27 cellular contexts compared by ENCODE assay signal in genomic region chr5:1963941-1964451, GRCh38.
"Had no signal": no experiment of that assay in that cellular context is flagged by ENCODE, and none has a peak within 500 bp of the region (broad histone marks: within the 10 kb centered on the region; RNA-seq: fewer than 3 reads in every experiment).

No MANE protein-coding gene starts in this region.

- H3K27me3 Mint-ChIP-seq: activated CD8-positive, alpha-beta memory T cell treated with anti-CD3 and anti-CD28 coated beads, Interleukin-2, amount 10 ng/mL, durations not matched to agents 7 days and 5 days had no signal

- H3K36me3 ChIP-seq: brain microvascular endothelial cell had no signal

- ATAC-seq: activated CD8-positive, alpha-beta memory T cell treated with anti-CD3 and anti-CD28 coated beads, Interleukin-2, amount 10 ng/mL, durations not matched to agents 7 days and 5 days; activated CD8-positive, alpha-beta T cell treated with anti-CD3 and anti-CD28 coated beads, Interleukin-2, amount 10 ng/mL, durations not matched to agents 7 days and 5 days; activated T-cell treated with anti-CD3 and anti-CD28 coated beads, Interleukin-2, amount 50 U/mL, for 4 hours; WTC11 had no signal

- H3K4me3 ChIP-seq: MG63 had no signal

- H3K27ac ChIP-seq: brain microvascular endothelial cell had no signal

- H3K9me3 ChIP-seq: MG63 had no signal

- H3K27me3 ChIP-seq: brain microvascular endothelial cell had no signal

- H3K27ac Mint-ChIP-seq: activated CD8-positive, alpha-beta memory T cell treated with anti-CD3 and anti-CD28 coated beads, Interleukin-2, amount 10 ng/mL, durations not matched to agents 7 days and 5 days; activated CD8-positive, alpha-beta T cell treated with anti-CD3 and anti-CD28 coated beads, Interleukin-2, amount 10 ng/mL, durations not matched to agents 7 days and 5 days; activated naive CD4-positive, alpha-beta T cell treated with anti-CD3 and anti-CD28 coated beads, Interleukin-2, amount 10 ng/mL, durations not matched to agents 7 days and 5 days; activated naive CD8-positive, alpha-beta T cell treated with anti-CD3 and anti-CD28 coated beads for 36 hours; T-helper 1 cell treated with Interleukin-12 subunit alpha and Interleukin-12 subunit beta and Interleukin-4 antibody, amounts not matched to agents 30 μg/mL and 1 μg/mL, for 36 hours; WTC11 had no signal

- H3K4me3 Mint-ChIP-seq: activated CD8-positive, alpha-beta memory T cell treated with anti-CD3 and anti-CD28 coated beads, Interleukin-2, amount 10 ng/mL, durations not matched to agents 7 days and 5 days; activated CD8-positive, alpha-beta T cell treated with anti-CD3 and anti-CD28 coated beads, Interleukin-2, amount 10 ng/mL, durations not matched to agents 7 days and 5 days; activated naive CD4-positive, alpha-beta T cell treated with anti-CD3 and anti-CD28 coated beads, Interleukin-2, amount 10 ng/mL, durations not matched to agents 7 days and 5 days; activated naive CD8-positive, alpha-beta T cell treated with anti-CD3 and anti-CD28 coated beads for 36 hours; activated T-cell treated with anti-CD3 and anti-CD28 coated beads, Interleukin-2, amount 50 U/mL, for 4 hours; T-helper 1 cell treated with Interleukin-12 subunit alpha and Interleukin-12 subunit beta and Interleukin-4 antibody, amounts not matched to agents 30 μg/mL and 1 μg/mL, for 36 hours; WTC11 had no signal

- H3K4me1 Mint-ChIP-seq: activated naive CD4-positive, alpha-beta T cell treated with anti-CD3 and anti-CD28 coated beads, Interleukin-2, amount 10 ng/mL, durations not matched to agents 7 days and 5 days; activated naive CD8-positive, alpha-beta T cell treated with anti-CD3 and anti-CD28 coated beads for 36 hours had no signal

- H3K36me3 Mint-ChIP-seq: activated CD8-positive, alpha-beta memory T cell treated with anti-CD3 and anti-CD28 coated beads, Interleukin-2, amount 10 ng/mL, durations not matched to agents 7 days and 5 days; activated naive CD4-positive, alpha-beta T cell treated with anti-CD3 and anti-CD28 coated beads, Interleukin-2, amount 10 ng/mL, durations not matched to agents 7 days and 5 days; activated naive CD8-positive, alpha-beta T cell treated with anti-CD3 and anti-CD28 coated beads for 36 hours; WTC11 had no signal

- DNase-seq: activated CD4-positive, alpha-beta T cell treated with anti-CD3 and anti-CD28 coated beads for 48 hours; activated CD4-positive, alpha-beta T cell treated with anti-CD3 and anti-CD28 coated beads, Interleukin-2, amount 50 U/mL, for 4 hours; activated CD4-positive, CD25-positive, alpha-beta regulatory T cell treated with anti-CD3 and anti-CD28 coated beads, Interleukin-2, amount 50 U/mL, for 72 hours; activated CD8-positive, alpha-beta memory T cell treated with anti-CD3 and anti-CD28 coated beads, Interleukin-2, amount 10 ng/mL, durations not matched to agents 7 days and 5 days; activated CD8-positive, alpha-beta T cell treated with anti-CD3 and anti-CD28 coated beads, Interleukin-2, amount 10 ng/mL, durations not matched to agents 7 days and 5 days; activated gamma-delta T cell; activated naive CD4-positive, alpha-beta T cell treated with anti-CD3 and anti-CD28 coated beads, Interleukin-2, amount 10 ng/mL, durations not matched to agents 7 days and 5 days; activated naive CD8-positive, alpha-beta T cell treated with anti-CD3 and anti-CD28 coated beads for 36 hours; activated T-cell treated with anti-CD3 and anti-CD28 coated beads, Interleukin-2, amount 50 U/mL, for 4 hours; brain microvascular endothelial cell; KBM-7; MG63; MV-4-11; NCI-H1092 treated with DMSO at 0.1 percent for 48 hours; NCI-H1417 treated with DMSO at 0.1 percent for 48 hours; NCI-H1694; NCI-H2029; NCI-H2107; NCI-H2171 treated with DMSO at 0.1 percent for 48 hours; NCI-H345; NCI-H510A; NCI-H526 treated with DMSO at 0.1 percent for 48 hours; NCI-H82; RPMI8226; SHP77 treated with DMSO at 0.1 percent for 48 hours had no signal

- H3K9me3 Mint-ChIP-seq: activated naive CD4-positive, alpha-beta T cell treated with anti-CD3 and anti-CD28 coated beads, Interleukin-2, amount 10 ng/mL, durations not matched to agents 7 days and 5 days; activated naive CD8-positive, alpha-beta T cell treated with anti-CD3 and anti-CD28 coated beads for 36 hours; activated T-cell treated with anti-CD3 and anti-CD28 coated beads, Interleukin-2, amount 50 U/mL, for 4 hours; T-helper 1 cell treated with Interleukin-12 subunit alpha and Interleukin-12 subunit beta and Interleukin-4 antibody, amounts not matched to agents 30 μg/mL and 1 μg/mL, for 36 hours; WTC11 had no signal
